In genomic region chr6:39791850-39792500, GRCh38 we compare ENCODE assay signal across 8 cellular contexts. TPM values are rescaled to one million over a fixed set of nuclear protein-coding genes. Genes with fewer than 3 reads are reported as not detected.
DNase-seq lines count a peak whose midpoint lies in the region; ATAC-seq and TF ChIP-seq lines count a peak whose summit lies in the region.

TSS of gene DAAM2 (plus strand) at chr6:39792376. CDS start at chr6:39856303, 63,927 bp downstream.

- H3K4me3 ChIP-seq in Panc1 (ENCODE audit: low read depth in 2 of 2, low read length in 2 of 2): peak within 1 kb of the TSS; percentile 20 to 30; a peak in 3 of 4 replicates
- H3K4me3 ChIP-seq in fibroblast of the aortic adventitia (ENCODE audit: low read depth, low read length): peak within 1 kb of the TSS; percentile 55
- H3K4me3 ChIP-seq in effector memory CD4-positive, alpha-beta T cell (ENCODE audit: insufficient read depth, low read depth, low read length, poor library complexity, severe bottlenecking): no peak within 1 kb of the TSS

- no peak within 1 kb of the TSS for H3K27ac ChIP-seq in Panc1 (ENCODE audit: low read length)
- H3K27ac ChIP-seq in effector memory CD4-positive, alpha-beta T cell (ENCODE audit: insufficient read depth, low read length, poor library complexity, severe bottlenecking): no peak within 1 kb of the TSS

- ATAC-seq in Panc1: peak; percentile 72
- no peak for ATAC-seq in GM19023 (IDR thresholded peaks at IDR 0.05; ENCODE audit: unreplicated experiment)

- no peaks in the 10 kb centered on the region for H3K36me3 ChIP-seq in Panc1 (ENCODE audit: control insufficient read depth, insufficient read depth, low read length)
- H3K36me3 ChIP-seq in effector memory CD4-positive, alpha-beta T cell (ENCODE audit: control insufficient read depth, insufficient read depth, low read length): no peaks in the 10 kb centered on the region

- TF ChIP-seq CTCF in Panc1 (IDR thresholded peaks at IDR 0.05) (no peak), fibroblast of the aortic adventitia (IDR thresholded peaks at IDR 0.05; ENCODE audit: insufficient read depth, low read length) (peak; percentile 32), nephron progenitor cell (IDR thresholded peaks at IDR 0.05) (no peak)

- H3K27me3 ChIP-seq in Panc1 (ENCODE audit: control insufficient read depth, insufficient read depth, low read length): peaks cover 19% of the 10 kb centered on the region; the same call in 1 of the 2 replicates
- peaks cover 9% of the 10 kb centered on the region for H3K27me3 ChIP-seq in effector memory CD4-positive, alpha-beta T cell (replicated peaks; ENCODE audit: control insufficient read depth, insufficient read depth, low read length, poor library complexity, severe bottlenecking)

- BruUV-seq in Panc1 (replicated peaks; lab: Mats Ljungman, UMichigan): no TSS peak

- in situ Hi-C loops in Panc1 (cut with HindIII; ENCODE audit: low pct_unique_long_range_greater_than_20kb, low sequenced_read_pairs): no loop called here

- POLR2A ChIA-PET in Panc1 (lab: Charles Lee): no interaction called here

- H3K9me3 Mint-ChIP-seq in nephron progenitor cell: no peaks in the 10 kb centered on the region

- peak; percentile 16 for DNase-seq in DMS153 treated with DMSO at 0.1 percent for 48 hours (lab: John Stamatoyannopoulos, UW; ENCODE audit: unreplicated experiment)
- DNase-seq in Panc1 (ENCODE audit: low read depth, low spot score): no peak
- DNase-seq in fibroblast of the aortic adventitia (ENCODE audit: low read depth): peak; percentile 19
- peak; percentile 80 for DNase-seq in nephron progenitor cell
- DNase-seq in HK-2 (ENCODE audit: unreplicated experiment): no peak
- DNase-seq in GM19240 (ENCODE audit: insufficient read length, low spot score): no peak
- no peak for DNase-seq in effector memory CD4-positive, alpha-beta T cell

- peaks cover 7% of the 10 kb centered on the region for H3K27me3 Mint-ChIP-seq in nephron progenitor cell (ENCODE audit: low read depth, poor library complexity)

- peaks cover 11% of the 10 kb centered on the region for H3K36me3 Mint-ChIP-seq in nephron progenitor cell (ENCODE audit: low read depth)

- peak within 1 kb of the TSS; percentile 89 for H3K4me3 Mint-ChIP-seq in nephron progenitor cell

- CTCF ChIA-PET in Panc1 (lab: Charles Lee): interaction anchor here (0.7 kb wide), 1 partner anchor 792 kb away, joined by 6 read pairs; no protein-coding TSS in a partner anchor

- no peaks in the 10 kb centered on the region for H3K9me3 ChIP-seq in Panc1 (ENCODE audit: control insufficient read depth, insufficient read depth, low read depth, low read length)
- H3K9me3 ChIP-seq in effector memory CD4-positive, alpha-beta T cell (ENCODE audit: control insufficient read depth, low read length): no peaks in the 10 kb centered on the region

- intact Hi-C loops in Panc1 (cut with micrococcal nuclease; ENCODE audit: unreplicated experiment): no loop called here

- H3K27ac Mint-ChIP-seq in nephron progenitor cell: peak within 1 kb of the TSS; percentile 68

- H3K4me1 ChIP-seq in Panc1 (ENCODE audit: control insufficient read depth, insufficient read depth, low read length): no peaks in the 10 kb centered on the region; the same call in 1 of the 2 replicates
- H3K4me1 ChIP-seq in effector memory CD4-positive, alpha-beta T cell (ENCODE audit: control insufficient read depth, insufficient read depth, low read length, poor library complexity, severe bottlenecking): no peaks in the 10 kb centered on the region

- peaks cover 54% of the 10 kb centered on the region for H3K4me1 Mint-ChIP-seq in nephron progenitor cell

RNA-seq across cellular contexts. Expression of gene DAAM2, which starts in this region (rescaled TPM):
- not detected for total RNA-seq in Panc1 (2021; ENCODE audit: unreplicated experiment)
- not detected for polyA plus RNA-seq in Panc1 (2012; ENCODE audit: insufficient read length)
- 3.4 and 11.5 TPM in 2 replicates for total RNA-seq in fibroblast of the aortic adventitia (ENCODE audit: low replicate concordance)

Comparison
In these comparisons a context has a peak if more than half of its experiments do, and no peak if none do; other contexts are left out.
1. Peak in ATAC-seq and H3K4me3 ChIP-seq in Panc1; RNA of the gene not detected or under 1 TPM.
2. DNase-seq: peak in DMS153 treated with DMSO at 0.1 percent for 48 hours (single experiment), fibroblast of the aortic adventitia (single experiment) and nephron progenitor cell (single experiment); none in Panc1 (single experiment), HK-2 (single experiment), GM19240 (single experiment) and effector memory CD4-positive, alpha-beta T cell (0 of 3).